1 cellular context compared by ENCODE assay signal in genomic region chr11:64225608-64226506, GRCh38.
A peak's percentile ranks its signal among the peaks of the same experiment; 100 is the strongest.
TF ChIP-seq lines count a peak whose summit lies in the region.

A gene with protein sequence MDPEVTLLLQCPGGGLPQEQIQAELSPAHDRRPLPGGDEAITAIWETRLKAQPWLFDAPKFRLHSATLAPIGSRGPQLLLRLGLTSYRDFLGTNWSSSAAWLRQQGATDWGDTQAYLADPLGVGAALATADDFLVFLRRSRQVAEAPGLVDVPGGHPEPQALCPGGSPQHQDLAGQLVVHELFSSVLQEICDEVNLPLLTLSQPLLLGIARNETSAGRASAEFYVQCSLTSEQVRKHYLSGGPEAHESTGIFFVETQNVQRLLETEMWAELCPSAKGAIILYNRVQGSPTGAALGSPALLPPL (plus strand): TSS chr11:64226274. CDS start chr11:64226653, 379 bp downstream.
A gene with protein sequence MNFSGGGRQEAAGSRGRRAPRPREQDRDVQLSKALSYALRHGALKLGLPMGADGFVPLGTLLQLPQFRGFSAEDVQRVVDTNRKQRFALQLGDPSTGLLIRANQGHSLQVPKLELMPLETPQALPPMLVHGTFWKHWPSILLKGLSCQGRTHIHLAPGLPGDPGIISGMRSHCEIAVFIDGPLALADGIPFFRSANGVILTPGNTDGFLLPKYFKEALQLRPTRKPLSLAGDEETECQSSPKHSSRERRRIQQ (minus strand): TSS chr11:64226186. CDS start chr11:64225860, 326 bp downstream.

TF ChIP-seq in HepG2, 621 proteins besides CTCF, POLR2A, EP300 and RAD21 (continued from another document and continues in another):
- TF ChIP-seq, protein P1, sequence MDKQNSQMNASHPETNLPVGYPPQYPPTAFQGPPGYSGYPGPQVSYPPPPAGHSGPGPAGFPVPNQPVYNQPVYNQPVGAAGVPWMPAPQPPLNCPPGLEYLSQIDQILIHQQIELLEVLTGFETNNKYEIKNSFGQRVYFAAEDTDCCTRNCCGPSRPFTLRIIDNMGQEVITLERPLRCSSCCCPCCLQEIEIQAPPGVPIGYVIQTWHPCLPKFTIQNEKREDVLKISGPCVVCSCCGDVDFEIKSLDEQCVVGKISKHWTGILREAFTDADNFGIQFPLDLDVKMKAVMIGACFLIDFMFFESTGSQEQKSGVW (CRISPR knock-in tag; IDR thresholded peaks at IDR 0.05; ENCODE audit: borderline replicate concordance): no peak
- TF ChIP-seq ZNF232 (CRISPR knock-in tag; IDR thresholded peaks at IDR 0.05; ENCODE audit: borderline replicate concordance) (no peak), ZNF225 (CRISPR knock-in tag; IDR thresholded peaks at IDR 0.05) (no peak), ZNF296 (CRISPR knock-in tag; conservative IDR thresholded peaks at IDR 0.05) (no peak), ZSCAN31 (CRISPR knock-in tag; IDR thresholded peaks at IDR 0.05; ENCODE audit: low read depth) (0 out of 2 replicates have a peak, but pooled peaks have one; percentile 65), SALL2 (CRISPR knock-in tag; IDR thresholded peaks at IDR 0.05) (peak; percentile 64), MIER2 (CRISPR knock-in tag; IDR thresholded peaks at IDR 0.05) (0 out of 2 replicates have a peak, but pooled peaks have one; percentile 26), HDAC6 (IDR thresholded peaks at IDR 0.05; ENCODE audit: low read depth, low read length) (no peak), SCMH1 (CRISPR knock-in tag; IDR thresholded peaks at IDR 0.05; ENCODE audit: borderline replicate concordance) (no peak), PBX3 (CRISPR knock-in tag; IDR thresholded peaks at IDR 0.05; ENCODE audit: borderline replicate concordance) (0 out of 2 replicates have a peak, but pooled peaks have one; percentile 37), ZSCAN9 (CRISPR knock-in tag; IDR thresholded peaks at IDR 0.05; ENCODE audit: borderline replicate concordance) (no peak), CCDC6 (CRISPR knock-in tag; IDR thresholded peaks at IDR 0.05) (no peak; the same call in 1 of the 2 replicates), KDM1A (CRISPR knock-in tag; IDR thresholded peaks at IDR 0.05) (no peak), EEA1 (CRISPR knock-in tag; IDR thresholded peaks at IDR 0.05; ENCODE audit: borderline replicate concordance) (no peak; the same call in 1 of the 2 replicates), NCOA2 (CRISPR knock-in tag; IDR thresholded peaks at IDR 0.05) (0 out of 2 replicates have a peak, but pooled peaks have one; percentile 23), THRA (CRISPR knock-in tag; IDR thresholded peaks at IDR 0.05; ENCODE audit: borderline replicate concordance) (no peak), SKIL (CRISPR knock-in tag; IDR thresholded peaks at IDR 0.05; ENCODE audit: borderline replicate concordance) (no peak; the same call in 1 of the 2 replicates), ZNF776 (CRISPR knock-in tag; IDR thresholded peaks at IDR 0.05) (peak; percentile 41; the same call in 1 of the 2 replicates), KDM5B (CRISPR knock-in tag; IDR thresholded peaks at IDR 0.05; ENCODE audit: borderline replicate concordance) (peak; percentile 84; the same call in 1 of the 2 replicates), ZNF180 (CRISPR knock-in tag; IDR thresholded peaks at IDR 0.05; ENCODE audit: borderline replicate concordance, low read depth) (no peak), ZSCAN12 (CRISPR knock-in tag; IDR thresholded peaks at IDR 0.05) (no peak), ZBTB21 (CRISPR knock-in tag; IDR thresholded peaks at IDR 0.05) (no peak), ZBTB8A (CRISPR knock-in tag; IDR thresholded peaks at IDR 0.05; ENCODE audit: borderline replicate concordance, low read depth) (no peak), ZKSCAN5 (CRISPR knock-in tag; IDR thresholded peaks at IDR 0.05) (no peak), ATF7-NPFF (CRISPR knock-in tag; IDR thresholded peaks at IDR 0.05; ENCODE audit: low read depth) (no peak), SMARCC2 (IDR thresholded peaks at IDR 0.05) (no peak), ZNF703 (CRISPR knock-in tag; IDR thresholded peaks at IDR 0.05; ENCODE audit: borderline replicate concordance) (peak; percentile 66; the same call in 1 of the 2 replicates)
- TF ChIP-seq, protein P2, sequence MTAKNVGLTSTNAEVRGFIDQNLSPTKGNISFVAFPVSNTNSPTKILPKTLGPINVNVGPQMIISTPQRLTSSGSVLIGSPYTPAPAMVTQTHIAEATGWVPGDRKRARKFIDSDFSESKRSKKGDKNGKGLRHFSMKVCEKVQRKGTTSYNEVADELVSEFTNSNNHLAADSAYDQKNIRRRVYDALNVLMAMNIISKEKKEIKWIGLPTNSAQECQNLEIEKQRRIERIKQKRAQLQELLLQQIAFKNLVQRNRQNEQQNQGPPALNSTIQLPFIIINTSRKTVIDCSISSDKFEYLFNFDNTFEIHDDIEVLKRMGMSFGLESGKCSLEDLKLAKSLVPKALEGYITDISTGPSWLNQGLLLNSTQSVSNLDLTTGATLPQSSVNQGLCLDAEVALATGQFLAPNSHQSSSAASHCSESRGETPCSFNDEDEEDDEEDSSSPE (CRISPR knock-in tag; IDR thresholded peaks at IDR 0.05): peak; percentile 68
- TF ChIP-seq, protein P3, sequence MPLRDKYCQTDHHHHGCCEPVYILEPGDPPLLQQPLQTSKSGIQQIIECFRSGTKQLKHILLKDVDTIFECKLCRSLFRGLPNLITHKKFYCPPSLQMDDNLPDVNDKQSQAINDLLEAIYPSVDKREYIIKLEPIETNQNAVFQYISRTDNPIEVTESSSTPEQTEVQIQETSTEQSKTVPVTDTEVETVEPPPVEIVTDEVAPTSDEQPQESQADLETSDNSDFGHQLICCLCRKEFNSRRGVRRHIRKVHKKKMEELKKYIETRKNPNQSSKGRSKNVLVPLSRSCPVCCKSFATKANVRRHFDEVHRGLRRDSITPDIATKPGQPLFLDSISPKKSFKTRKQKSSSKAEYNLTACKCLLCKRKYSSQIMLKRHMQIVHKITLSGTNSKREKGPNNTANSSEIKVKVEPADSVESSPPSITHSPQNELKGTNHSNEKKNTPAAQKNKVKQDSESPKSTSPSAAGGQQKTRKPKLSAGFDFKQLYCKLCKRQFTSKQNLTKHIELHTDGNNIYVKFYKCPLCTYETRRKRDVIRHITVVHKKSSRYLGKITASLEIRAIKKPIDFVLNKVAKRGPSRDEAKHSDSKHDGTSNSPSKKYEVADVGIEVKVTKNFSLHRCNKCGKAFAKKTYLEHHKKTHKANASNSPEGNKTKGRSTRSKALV (CRISPR knock-in tag; IDR thresholded peaks at IDR 0.05): peak; percentile 22
- TF ChIP-seq, protein P4, sequence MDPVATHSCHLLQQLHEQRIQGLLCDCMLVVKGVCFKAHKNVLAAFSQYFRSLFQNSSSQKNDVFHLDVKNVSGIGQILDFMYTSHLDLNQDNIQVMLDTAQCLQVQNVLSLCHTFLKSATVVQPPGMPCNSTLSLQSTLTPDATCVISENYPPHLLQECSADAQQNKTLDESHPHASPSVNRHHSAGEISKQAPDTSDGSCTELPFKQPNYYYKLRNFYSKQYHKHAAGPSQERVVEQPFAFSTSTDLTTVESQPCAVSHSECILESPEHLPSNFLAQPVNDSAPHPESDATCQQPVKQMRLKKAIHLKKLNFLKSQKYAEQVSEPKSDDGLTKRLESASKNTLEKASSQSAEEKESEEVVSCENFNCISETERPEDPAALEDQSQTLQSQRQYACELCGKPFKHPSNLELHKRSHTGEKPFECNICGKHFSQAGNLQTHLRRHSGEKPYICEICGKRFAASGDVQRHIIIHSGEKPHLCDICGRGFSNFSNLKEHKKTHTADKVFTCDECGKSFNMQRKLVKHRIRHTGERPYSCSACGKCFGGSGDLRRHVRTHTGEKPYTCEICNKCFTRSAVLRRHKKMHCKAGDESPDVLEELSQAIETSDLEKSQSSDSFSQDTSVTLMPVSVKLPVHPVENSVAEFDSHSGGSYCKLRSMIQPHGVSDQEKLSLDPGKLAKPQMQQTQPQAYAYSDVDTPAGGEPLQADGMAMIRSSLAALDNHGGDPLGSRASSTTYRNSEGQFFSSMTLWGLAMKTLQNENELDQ (CRISPR knock-in tag; IDR thresholded peaks at IDR 0.05; ENCODE audit: borderline replicate concordance): no peak
- TF ChIP-seq, protein P5, sequence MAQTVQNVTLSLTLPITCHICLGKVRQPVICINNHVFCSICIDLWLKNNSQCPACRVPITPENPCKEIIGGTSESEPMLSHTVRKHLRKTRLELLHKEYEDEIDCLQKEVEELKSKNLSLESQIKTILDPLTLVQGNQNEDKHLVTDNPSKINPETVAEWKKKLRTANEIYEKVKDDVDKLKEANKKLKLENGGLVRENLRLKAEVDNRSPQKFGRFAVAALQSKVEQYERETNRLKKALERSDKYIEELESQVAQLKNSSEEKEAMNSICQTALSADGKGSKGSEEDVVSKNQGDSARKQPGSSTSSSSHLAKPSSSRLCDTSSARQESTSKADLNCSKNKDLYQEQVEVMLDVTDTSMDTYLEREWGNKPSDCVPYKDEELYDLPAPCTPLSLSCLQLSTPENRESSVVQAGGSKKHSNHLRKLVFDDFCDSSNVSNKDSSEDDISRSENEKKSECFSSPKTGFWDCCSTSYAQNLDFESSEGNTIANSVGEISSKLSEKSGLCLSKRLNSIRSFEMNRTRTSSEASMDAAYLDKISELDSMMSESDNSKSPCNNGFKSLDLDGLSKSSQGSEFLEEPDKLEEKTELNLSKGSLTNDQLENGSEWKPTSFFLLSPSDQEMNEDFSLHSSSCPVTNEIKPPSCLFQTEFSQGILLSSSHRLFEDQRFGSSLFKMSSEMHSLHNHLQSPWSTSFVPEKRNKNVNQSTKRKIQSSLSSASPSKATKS (CRISPR knock-in tag; IDR thresholded peaks at IDR 0.05): no peak
- TF ChIP-seq, protein P6, sequence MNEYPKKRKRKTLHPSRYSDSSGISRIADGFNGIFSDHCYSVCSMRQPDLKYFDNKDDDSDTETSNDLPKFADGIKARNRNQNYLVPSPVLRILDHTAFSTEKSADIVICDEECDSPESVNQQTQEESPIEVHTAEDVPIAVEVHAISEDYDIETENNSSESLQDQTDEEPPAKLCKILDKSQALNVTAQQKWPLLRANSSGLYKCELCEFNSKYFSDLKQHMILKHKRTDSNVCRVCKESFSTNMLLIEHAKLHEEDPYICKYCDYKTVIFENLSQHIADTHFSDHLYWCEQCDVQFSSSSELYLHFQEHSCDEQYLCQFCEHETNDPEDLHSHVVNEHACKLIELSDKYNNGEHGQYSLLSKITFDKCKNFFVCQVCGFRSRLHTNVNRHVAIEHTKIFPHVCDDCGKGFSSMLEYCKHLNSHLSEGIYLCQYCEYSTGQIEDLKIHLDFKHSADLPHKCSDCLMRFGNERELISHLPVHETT (CRISPR knock-in tag; conservative IDR thresholded peaks at IDR 0.05): peak; percentile 37; the same call in 1 of the 2 replicates
- TF ChIP-seq, protein P7, sequence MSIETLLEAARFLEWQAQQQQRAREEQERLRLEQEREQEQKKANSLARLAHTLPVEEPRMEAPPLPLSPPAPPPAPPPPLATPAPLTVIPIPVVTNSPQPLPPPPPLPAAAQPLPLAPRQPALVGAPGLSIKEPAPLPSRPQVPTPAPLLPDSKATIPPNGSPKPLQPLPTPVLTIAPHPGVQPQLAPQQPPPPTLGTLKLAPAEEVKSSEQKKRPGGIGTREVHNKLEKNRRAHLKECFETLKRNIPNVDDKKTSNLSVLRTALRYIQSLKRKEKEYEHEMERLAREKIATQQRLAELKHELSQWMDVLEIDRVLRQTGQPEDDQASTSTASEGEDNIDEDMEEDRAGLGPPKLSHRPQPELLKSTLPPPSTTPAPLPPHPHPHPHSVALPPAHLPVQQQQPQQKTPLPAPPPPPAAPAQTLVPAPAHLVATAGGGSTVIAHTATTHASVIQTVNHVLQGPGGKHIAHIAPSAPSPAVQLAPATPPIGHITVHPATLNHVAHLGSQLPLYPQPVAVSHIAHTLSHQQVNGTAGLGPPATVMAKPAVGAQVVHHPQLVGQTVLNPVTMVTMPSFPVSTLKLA (IDR thresholded peaks at IDR 0.05): no peak
- TF ChIP-seq, protein P8, sequence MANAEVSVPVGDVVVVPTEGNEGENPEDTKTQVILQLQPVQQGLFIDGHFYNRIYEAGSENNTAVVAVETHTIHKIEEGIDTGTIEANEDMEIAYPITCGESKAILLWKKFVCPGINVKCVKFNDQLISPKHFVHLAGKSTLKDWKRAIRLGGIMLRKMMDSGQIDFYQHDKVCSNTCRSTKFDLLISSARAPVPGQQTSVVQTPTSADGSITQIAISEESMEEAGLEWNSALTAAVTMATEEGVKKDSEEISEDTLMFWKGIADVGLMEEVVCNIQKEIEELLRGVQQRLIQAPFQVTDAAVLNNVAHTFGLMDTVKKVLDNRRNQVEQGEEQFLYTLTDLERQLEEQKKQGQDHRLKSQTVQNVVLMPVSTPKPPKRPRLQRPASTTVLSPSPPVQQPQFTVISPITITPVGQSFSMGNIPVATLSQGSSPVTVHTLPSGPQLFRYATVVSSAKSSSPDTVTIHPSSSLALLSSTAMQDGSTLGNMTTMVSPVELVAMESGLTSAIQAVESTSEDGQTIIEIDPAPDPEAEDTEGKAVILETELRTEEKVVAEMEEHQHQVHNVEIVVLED (CRISPR knock-in tag; IDR thresholded peaks at IDR 0.05; ENCODE audit: borderline replicate concordance): peak; percentile 84
